Comparison of ENCODE assay signal across 9 cellular contexts in the genomic region with DNA sequence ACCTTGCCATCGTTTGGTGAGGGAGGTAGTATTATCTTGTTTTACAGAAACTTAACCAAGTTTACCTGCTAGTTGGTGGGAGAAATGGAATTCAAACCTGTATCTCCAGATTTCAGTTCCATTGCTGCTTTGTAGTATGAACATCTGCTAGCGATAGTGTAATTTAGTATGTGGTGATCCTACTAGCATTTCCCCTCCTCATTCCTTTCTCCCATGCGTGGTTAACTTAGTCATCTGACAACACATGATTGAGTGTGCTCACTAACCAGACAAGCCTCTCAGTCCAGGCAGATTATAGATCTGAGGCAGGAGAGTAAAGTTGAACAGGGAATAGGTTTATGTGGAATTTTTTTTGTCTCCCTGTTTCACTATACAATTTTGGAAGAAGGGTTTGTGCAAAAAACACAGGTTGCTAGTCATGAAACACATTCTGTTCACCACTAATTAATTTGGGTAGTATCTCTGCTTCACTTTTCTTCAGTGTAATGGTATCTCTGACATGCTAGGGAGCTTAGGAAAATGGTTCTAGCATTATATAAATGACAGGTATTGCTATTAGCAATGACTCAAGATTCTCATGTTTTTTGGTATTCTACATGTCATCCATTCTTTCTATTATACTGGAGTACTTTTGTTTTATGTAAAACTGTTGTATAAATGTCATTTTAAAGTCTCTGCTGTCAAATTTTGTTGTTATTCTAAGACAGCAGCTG. TPM values are rescaled to one million over a fixed set of nuclear protein-coding genes. Genes with fewer than 3 reads are reported as not detected.
DNase-seq lines count a peak whose midpoint lies in the region; ATAC-seq and TF ChIP-seq lines count a peak whose summit lies in the region.
"Had no signal": no experiment of that assay in that cellular context is flagged by ENCODE, and none has a peak within 500 bp of the region (broad histone marks: within the 10 kb centered on the region; RNA-seq: fewer than 3 reads in every experiment).

No MANE protein-coding gene starts in this region.

- H3K27ac ChIP-seq in cingulate gyrus (ENCODE audit: low read depth, low read length): peak overlapping the region; percentile 98

- peaks cover 49% of the 10 kb centered on the region for H3K4me1 Mint-ChIP-seq in nephron progenitor cell

- no peak overlapping the region for H3K4me3 Mint-ChIP-seq in nephron progenitor cell

- H3K9me3 Mint-ChIP-seq in nephron progenitor cell: peaks cover 4% of the 10 kb centered on the region

- TF ChIP-seq CTCF in nephron progenitor cell (IDR thresholded peaks at IDR 0.05): no peak

- no peaks in the 10 kb centered on the region for H3K27me3 Mint-ChIP-seq in nephron progenitor cell (ENCODE audit: low read depth, poor library complexity)

- peaks cover 33% of the 10 kb centered on the region for H3K36me3 Mint-ChIP-seq in nephron progenitor cell (ENCODE audit: low read depth)

- DNase-seq in DMS53 treated with DMSO at 0.1 percent for 48 hours (lab: John Stamatoyannopoulos, UW; ENCODE audit: unreplicated experiment) (peak; percentile 40), M059J (ENCODE audit: low read depth) (peak; percentile 91), nephron progenitor cell (no peak), NCI-H345 (lab: John Stamatoyannopoulos, UW) (no peak)
- DNase-seq in stimulated activated CD4-positive, alpha-beta T cell treated with anti-CD3 and anti-CD28 coated beads, Interleukin-4, amount 100 ng/mL, for 4 hours: no peak
- no peak for DNase-seq in effector CD8-positive, alpha-beta T cell (lab: John Stamatoyannopoulos, UW)
- DNase-seq: occipital lobe had no signal

- H3K27ac Mint-ChIP-seq in nephron progenitor cell: peak overlapping the region; percentile 50

- ATAC-seq in GM19395 (IDR thresholded peaks at IDR 0.05; ENCODE audit: unreplicated experiment): no peak

RNA-seq across cellular contexts. Expression of a gene that starts 21.7 kb away (rescaled TPM):
- total RNA-seq in M059J (2014; rRNA removed; shearing (Covaris generic)): 53.9 and 103 TPM in 2 replicates

Comparison
In these comparisons a context has a peak if more than half of its experiments do, and no peak if none do; other contexts are left out.
1. DNase-seq: peak in DMS53 treated with DMSO at 0.1 percent for 48 hours (single experiment) and M059J (single experiment); none in nephron progenitor cell (single experiment), stimulated activated CD4-positive, alpha-beta T cell treated with anti-CD3 and anti-CD28 coated beads, Interleukin-4, amount 100 ng/mL, for 4 hours (0 of 2), effector CD8-positive, alpha-beta T cell (single experiment) and NCI-H345 (single experiment).